Comparison of ENCODE assay signal across 8 cellular contexts in genomic region chr19:1269478-1270167, GRCh38. TPM values are rescaled to one million over a fixed set of nuclear protein-coding genes. Genes with fewer than 3 reads are reported as not detected.
DNase-seq lines count a peak whose midpoint lies in the region; ATAC-seq, FAIRE-seq and TF ChIP-seq lines count a peak whose summit lies in the region.

No MANE protein-coding gene starts in this region.

- no peak overlapping the region for H2AFZ ChIP-seq in SK-N-SH (ENCODE audit: low read depth)

- peaks cover 47 to 68% of the 10 kb centered on the region in 2 experiments; a peak in 3 of 4 replicates for H3K4me1 ChIP-seq in SK-N-SH (ENCODE audit: control insufficient read depth in 1 of 2, insufficient read depth in 2 of 2, low read depth in 1 of 2, low read length in 1 of 2)
- peaks cover 45% of the 10 kb centered on the region for H3K4me1 ChIP-seq in cardiac muscle cell (ENCODE audit: low read depth)
- H3K4me1 ChIP-seq in pancreas = peaks cover 46 to 62% (median 59%) of the 10 kb centered on the region in 3 donors

- peak; percentile 20 for TF ChIP-seq RAD21 in SK-N-SH (IDR thresholded peaks at IDR 0.05; ENCODE audit: low read length)

- H3K4me3 ChIP-seq in SK-N-SH (ENCODE audit: low read depth in 2 of 2, low read length in 1 of 2) (peak overlapping the region; percentile 78 to 86), cardiac muscle cell (peak overlapping the region; percentile 86), pancreas (peak overlapping the region; percentile 37 to 94 (median 70))

- H3K79me2 ChIP-seq in SK-N-SH (ENCODE audit: insufficient read depth) = peaks cover 55% of the 10 kb centered on the region

- H3K9me2 ChIP-seq in SK-N-SH = no peaks in the 10 kb centered on the region

- no peaks in the 10 kb centered on the region for H3K9me3 Mint-ChIP-seq in activated naive CD8-positive, alpha-beta T cell treated with anti-CD3 and anti-CD28 coated beads, Interleukin-2, amount 10 ng/mL, durations not matched to agents 7 days and 5 days

- H3K27me3 ChIP-seq in SK-N-SH (ENCODE audit: insufficient read depth) (no peaks in the 10 kb centered on the region), cardiac muscle cell (no peaks in the 10 kb centered on the region), pancreas (no peaks in the 10 kb centered on the region)

- H3K36me3 Mint-ChIP-seq in activated naive CD8-positive, alpha-beta T cell treated with anti-CD3 and anti-CD28 coated beads, Interleukin-2, amount 10 ng/mL, durations not matched to agents 7 days and 5 days = peaks cover 36% of the 10 kb centered on the region

- H4K20me1 ChIP-seq in SK-N-SH (ENCODE audit: insufficient read depth) = peaks cover 49% of the 10 kb centered on the region

- CTCF ChIA-PET in SK-N-SH (lab: Yijun Ruan, JAX) = interaction anchor here (0.6 to 18.6 kb wide), 10 partner anchors 9 to 431 kb away, joined by 3 to 594 read pairs (median 4); partner anchors contain the start of gene ATP5F1D

- H3K4me1 Mint-ChIP-seq in activated naive CD8-positive, alpha-beta T cell treated with anti-CD3 and anti-CD28 coated beads, Interleukin-2, amount 10 ng/mL, durations not matched to agents 7 days and 5 days = peaks cover 51% of the 10 kb centered on the region

- peak overlapping the region; percentile 98 for H3K4me2 ChIP-seq in SK-N-SH

- peak overlapping the region; percentile 94 for H3K4me3 Mint-ChIP-seq in activated naive CD8-positive, alpha-beta T cell treated with anti-CD3 and anti-CD28 coated beads, Interleukin-2, amount 10 ng/mL, durations not matched to agents 7 days and 5 days

- intact Hi-C loops in pancreas (cut with DNase I) = no loop called here

- peak overlapping the region; percentile 91 to 98 for H3K27ac ChIP-seq in SK-N-SH (ENCODE audit: low read depth in 2 of 2, low read length in 1 of 2)
- peak overlapping the region; percentile 99 for H3K27ac ChIP-seq in cardiac muscle cell
- H3K27ac ChIP-seq in pancreas = peak overlapping the region; percentile 87 to 100 (median 97)

- no peaks in the 10 kb centered on the region for H3K27me3 Mint-ChIP-seq in activated naive CD8-positive, alpha-beta T cell treated with anti-CD3 and anti-CD28 coated beads, Interleukin-2, amount 10 ng/mL, durations not matched to agents 7 days and 5 days

- DNase-seq in GF-D8 (lab: John Stamatoyannopoulos, UW) = peak; percentile 32
- peak; percentile 90 for DNase-seq in H4 (ENCODE audit: low spot score)
- peak; percentile 87 for DNase-seq in LoVo (ENCODE audit: low spot score)
- peak; percentile 92 for DNase-seq in SK-N-SH
- peak; percentile 95 for DNase-seq in activated naive CD8-positive, alpha-beta T cell treated with anti-CD3 and anti-CD28 coated beads, Interleukin-2, amount 10 ng/mL, durations not matched to agents 7 days and 5 days
- peak; percentile 88 to 89 for DNase-seq in cardiac muscle cell (ENCODE audit: low read depth in 1 of 2, low spot score in 1 of 2)
- DNase-seq in pancreas = peak; percentile 84 to 96 (median 92)
- peak; percentile 90 for DNase-seq in ureter (ENCODE audit: low spot score)

- H3K27ac Mint-ChIP-seq in activated naive CD8-positive, alpha-beta T cell treated with anti-CD3 and anti-CD28 coated beads, Interleukin-2, amount 10 ng/mL, durations not matched to agents 7 days and 5 days = peak overlapping the region; percentile 88

- TF ChIP-seq CTCF in SK-N-SH (IDR thresholded peaks at IDR 0.05) (no peak), cardiac muscle cell (IDR thresholded peaks at IDR 0.05; ENCODE audit: low read depth, low read length) (peak; percentile 14), pancreas (IDR thresholded peaks at IDR 0.05) (no peak)

- TF ChIP-seq EP300 in SK-N-SH (IDR thresholded peaks at IDR 0.05; ENCODE audit: borderline replicate concordance in 1 of 2, low read depth in 1 of 2, low read length in 1 of 2) = no peak

- FAIRE-seq in pancreas (lab: Jason Lieb, UNC) = no peak

- H3K36me3 ChIP-seq in SK-N-SH (replicated peaks in 1 of 2; ENCODE audit: control insufficient read depth in 1 of 2, insufficient read depth in 2 of 2, low read length in 1 of 2) (peaks cover 40 to 47% of the 10 kb centered on the region in 2 experiments), cardiac muscle cell (peaks cover 37% of the 10 kb centered on the region), pancreas (peaks cover 5 to 36% (median 34%) of the 10 kb centered on the region in 3 donors)

- peak; percentile 33 for ATAC-seq in activated naive CD8-positive, alpha-beta T cell treated with anti-CD3 and anti-CD28 coated beads, Interleukin-2, amount 10 ng/mL, durations not matched to agents 7 days and 5 days (ENCODE audit: low read depth)
- ATAC-seq in pancreas = peak; percentile 31 to 61 (median 42)

- peak overlapping the region; percentile 91 for H3K9ac ChIP-seq in SK-N-SH

- POLR2A ChIA-PET in SK-N-SH (lab: Yijun Ruan, JAX) = interaction anchor here (0.6 to 1.7 kb wide), 27 partner anchors 10 to 268 kb away, joined by 3 to 110 read pairs (median 6); partner anchors contain the start of genes APC2, ATP5F1D, CBARP and EFNA2
- POLR2A ChIA-PET in activated naive CD8-positive, alpha-beta T cell treated with anti-CD3 and anti-CD28 coated beads, Interleukin-2, amount 10 ng/mL, durations not matched to agents 7 days and 5 days (lab: Charles Lee) = interaction anchor here (0.6 to 6.8 kb wide), 40 partner anchors 8 to 1346 kb away, joined by 3 to 385 read pairs (median 5); partner anchors contain the start of genes ABCA7, ARHGAP45, ATP5F1D and CNN2

- no peaks in the 10 kb centered on the region for H3K9me3 ChIP-seq in SK-N-SH
- H3K9me3 ChIP-seq in cardiac muscle cell (ENCODE audit: low read depth) = no peaks in the 10 kb centered on the region
- no peaks in the 10 kb centered on the region for H3K9me3 ChIP-seq in pancreas

- 0% methylated on average over 12 of the region's 63 CpGs for WGBS in SK-N-SH (ENCODE audit: low lambda C conversion rate)
- 0% methylated on average over 54 to 63 of the region's 63 CpGs for WGBS in pancreas, 2 donors

- peaks cover 63% of the 10 kb centered on the region for H3F3A ChIP-seq in SK-N-SH (replicated peaks; ENCODE audit: insufficient read depth)

RNA-seq across cellular contexts. Expression of gene CIRBP, which starts 0.5 kb away (rescaled TPM):
- 196 and 197 TPM in 2 replicates for total RNA-seq in H4 (2014; rRNA removed; shearing (Covaris generic))
- 762 and 857 TPM in 2 replicates for polyA plus RNA-seq in SK-N-SH (2012; rRNA removed)
- 628 and 677 TPM in 2 replicates for polyA plus RNA-seq in SK-N-SH (2012; cell fraction: cytosol; rRNA removed)
- 2,521 and 3,638 TPM in 2 replicates for polyA plus RNA-seq in SK-N-SH (2012; cell fraction: nucleus; rRNA removed)
- total RNA-seq in activated naive CD8-positive, alpha-beta T cell treated with anti-CD3 and anti-CD28 coated beads, Interleukin-2, amount 10 ng/mL, durations not matched to agents 7 days and 5 days = 100 to 1,000 TPM; 327 to 342 TPM
- total RNA-seq in cardiac muscle cell = 1,112 and 2,236 TPM in 2 replicates
- polyA plus RNA-seq in cardiac muscle cell = 716 and 851 TPM in 2 replicates
- total RNA-seq in pancreas = 100 to 1,000 TPM; 232 to 607 (median 483) TPM
- 1,000 to 10,000 TPM in 1 of 2 donors, 100 to 1,000 TPM in 1; 802 to 1,009 TPM for polyA plus RNA-seq in pancreas
- total RNA-seq in ureter = 524 TPM

RNA-seq across cellular contexts. Expression of gene FAM174C, which starts 5.7 kb away (rescaled TPM):
- total RNA-seq in H4 (2014; rRNA removed; shearing (Covaris generic)) = 49.8 and 59.5 TPM in 2 replicates
- polyA plus RNA-seq in SK-N-SH (2012; rRNA removed) = 53.5 and 78.0 TPM in 2 replicates
- 35.5 and 51.2 TPM in 2 replicates for polyA plus RNA-seq in SK-N-SH (2012; cell fraction: cytosol; rRNA removed)
- 76.2 and 162 TPM in 2 replicates for polyA plus RNA-seq in SK-N-SH (2012; cell fraction: nucleus; rRNA removed)
- total RNA-seq in activated naive CD8-positive, alpha-beta T cell treated with anti-CD3 and anti-CD28 coated beads, Interleukin-2, amount 10 ng/mL, durations not matched to agents 7 days and 5 days = 10 to 100 TPM; 44.5 to 48.3 TPM
- total RNA-seq in cardiac muscle cell = 31.2 and 44.9 TPM in 2 replicates
- polyA plus RNA-seq in cardiac muscle cell = 34.0 and 34.4 TPM in 2 replicates
- 10 to 100 TPM; 16.1 to 26.1 (median 22.9) TPM for total RNA-seq in pancreas
- 10 to 100 TPM; 69.8 to 83.4 TPM for polyA plus RNA-seq in pancreas
- 47.5 TPM for total RNA-seq in ureter

RNA-seq across cellular contexts. Expression of gene EFNA2, which starts 16.1 kb away (rescaled TPM):
- total RNA-seq in H4 (2014; rRNA removed; shearing (Covaris generic)) = 1.0 and 3.3 TPM in 2 replicates
- polyA plus RNA-seq in SK-N-SH (2012; rRNA removed) = 0.67 and 1.1 TPM in 2 replicates
- polyA plus RNA-seq in SK-N-SH (2012; cell fraction: cytosol; rRNA removed) = 0.39 and 0.63 TPM in 2 replicates
- polyA plus RNA-seq in SK-N-SH (2012; cell fraction: nucleus; rRNA removed) = 0.33 and 0.44 TPM in 2 replicates
- not detected for total RNA-seq in activated naive CD8-positive, alpha-beta T cell treated with anti-CD3 and anti-CD28 coated beads, Interleukin-2, amount 10 ng/mL, durations not matched to agents 7 days and 5 days
- total RNA-seq in cardiac muscle cell = 13.0 and 16.9 TPM in 2 replicates
- polyA plus RNA-seq in cardiac muscle cell = 0.34 and 0.44 TPM in 2 replicates
- under 1 TPM in 2 of 6 donors, not detected in 4; 0.22 to 0.94 TPM for total RNA-seq in pancreas
- not detected for polyA plus RNA-seq in pancreas
- 0.70 TPM for total RNA-seq in ureter

RNA-seq across cellular contexts. Expression of gene MIDN, which starts 21.2 kb away (rescaled TPM):
- 2.4 and 4.2 TPM in 2 replicates for total RNA-seq in H4 (2014; rRNA removed; shearing (Covaris generic))
- polyA plus RNA-seq in SK-N-SH (2012; rRNA removed) (8.2 and 13.9 TPM in 2 replicates), cardiac muscle cell (58.1 and 76.0 TPM in 2 replicates), pancreas (10 to 100 TPM; 36.6 to 49.1 TPM)
- 6.8 and 9.9 TPM in 2 replicates for polyA plus RNA-seq in SK-N-SH (2012; cell fraction: cytosol; rRNA removed)
- 53.9 and 79.1 TPM in 2 replicates for polyA plus RNA-seq in SK-N-SH (2012; cell fraction: nucleus; rRNA removed)
- 10 to 100 TPM; 75.2 to 80.7 TPM for total RNA-seq in activated naive CD8-positive, alpha-beta T cell treated with anti-CD3 and anti-CD28 coated beads, Interleukin-2, amount 10 ng/mL, durations not matched to agents 7 days and 5 days
- total RNA-seq in cardiac muscle cell (45.6 and 89.2 TPM in 2 replicates), pancreas (10 to 100 TPM; 32.1 to 78.0 (median 49.1) TPM), ureter (121 TPM)

RNA-seq across cellular contexts. Expression of gene ATP5F1D, which starts 28.1 kb away (rescaled TPM):
- 34.9 and 37.0 TPM in 2 replicates for total RNA-seq in H4 (2014; rRNA removed; shearing (Covaris generic))
- 133 and 226 TPM in 2 replicates for polyA plus RNA-seq in SK-N-SH (2012; rRNA removed)
- 114 and 155 TPM in 2 replicates for polyA plus RNA-seq in SK-N-SH (2012; cell fraction: cytosol; rRNA removed)
- 81.6 and 162 TPM in 2 replicates for polyA plus RNA-seq in SK-N-SH (2012; cell fraction: nucleus; rRNA removed)
- total RNA-seq in activated naive CD8-positive, alpha-beta T cell treated with anti-CD3 and anti-CD28 coated beads, Interleukin-2, amount 10 ng/mL, durations not matched to agents 7 days and 5 days = 100 to 1,000 TPM; 157 to 161 TPM
- total RNA-seq in cardiac muscle cell = 188 and 355 TPM in 2 replicates
- 505 and 638 TPM in 2 replicates for polyA plus RNA-seq in cardiac muscle cell
- 100 to 1,000 TPM in 5 of 6 donors, 10 to 100 TPM in 1; 97.3 to 192 (median 149) TPM for total RNA-seq in pancreas
- polyA plus RNA-seq in pancreas = 100 to 1,000 TPM; 173 to 515 TPM
- 144 TPM for total RNA-seq in ureter

Comparison
In these comparisons a context has a peak if more than half of its experiments do, and no peak if none do; other contexts are left out.
1. Peak in every context shown above with its lines: DNase-seq, ATAC-seq, H3K4me3 ChIP-seq and H3K27ac ChIP-seq.
2. DNase-seq: peak in every context shown above with its lines; median percentile 95 in activated naive CD8-positive, alpha-beta T cell treated with anti-CD3 and anti-CD28 coated beads, Interleukin-2, amount 10 ng/mL, durations not matched to agents 7 days and 5 days; 92 in SK-N-SH; 92 in pancreas; 90 in H4; 90 in ureter; 88 in cardiac muscle cell; 87 in LoVo; 32 in GF-D8.